Comparison of ENCODE assay signal across 7 cellular contexts in genomic region chr7:123905714-123906113, GRCh38.
"Had no signal": no experiment of that assay in that cellular context is flagged by ENCODE, and none has a peak within 500 bp of the region (broad histone marks: within the 10 kb centered on the region; RNA-seq: fewer than 3 reads in every experiment).

No MANE protein-coding gene starts in this region.

- H3K4me3 ChIP-seq: GM23338, HAP-1, K562 had no signal

- DNase-seq: H7, IMR-90, KG1 had no signal

- H3K27ac Mint-ChIP-seq: GM23338 had no signal

- H3K9me3 ChIP-seq: HAP-1 had no signal

- H3K36me3 ChIP-seq: HAP-1 had no signal

- H3K4me3 Mint-ChIP-seq: GM23338 had no signal

- ATAC-seq: GM23338, HCT116, K562 had no signal

- H3K4me1 ChIP-seq: HAP-1 had no signal
